In genomic region chr3:181486496-181486895, GRCh38 we compare ENCODE assay signal across 9 cellular contexts.
"Had no signal": no experiment of that assay in that cellular context is flagged by ENCODE, and none has a peak within 500 bp of the region (broad histone marks: within the 10 kb centered on the region; RNA-seq: fewer than 3 reads in every experiment).

No MANE protein-coding gene starts in this region.

- DNase-seq: activated CD4-positive, alpha-beta memory T cell treated with anti-CD3 and anti-CD28 coated beads for 36 hours; activated gamma-delta T cell treated with Interleukin-2 at 50 U/mL for 16 hours; activated naive CD8-positive, alpha-beta T cell treated with anti-CD3 and anti-CD28 coated beads, Interleukin-2, amount 10 ng/mL, durations not matched to agents 7 days and 5 days; activated T-cell treated with anti-CD3 and anti-CD28 coated beads, Interleukin-2, amount 50 U/mL, for 48 hours; effector CD8-positive, alpha-beta T cell; gastrocnemius medialis; posterior cingulate gyrus; stimulated activated naive CD4-positive, alpha-beta T cell treated with Interleukin-2 at 50 U/mL for 16 hours; T-helper 9 cell had no signal

- ATAC-seq: gastrocnemius medialis had no signal
